In genomic region chr4:121145430-121145829, GRCh38 we compare ENCODE assay signal across 26 cellular contexts. TPM values are rescaled to one million over a fixed set of nuclear protein-coding genes. Genes with fewer than 3 reads are reported as not detected.
"Had no signal": no experiment of that assay in that cellular context is flagged by ENCODE, and none has a peak within 500 bp of the region (broad histone marks: within the 10 kb centered on the region; RNA-seq: fewer than 3 reads in every experiment).

No MANE protein-coding gene starts in this region.

- H3K9me3 ChIP-seq: SJCRH30 had no signal

- DNase-seq: Kasumi-1; MV-4-11; NCI-H1048; NCI-H1105; NCI-H1417; NCI-H1436 treated with DMSO at 0.1 percent for 48 hours; NCI-H1694; NCI-H1930; NCI-H2081; NCI-H2107; NCI-H2227 treated with DMSO at 0.1 percent for 48 hours; NCI-H524; NCI-H526 treated with DMSO at 0.1 percent for 48 hours; NCI-H774; NK-92 treated with Interleukin-12 subunit alpha and Interleukin-12 subunit beta, amount 100 ng/mL, for 24 hours; PC-3; SHP77 treated with DMSO at 0.1 percent for 48 hours; SJCRH30 had no signal

- FAIRE-seq: HTR-8/SVneo, K562 had no signal

- H3K4me2 ChIP-seq: KMS-11 had no signal

- H3K4me1 Mint-ChIP-seq: IgD-negative memory B cell had no signal

- H3K9ac ChIP-seq: KMS-11 had no signal

- H3K27me3 Mint-ChIP-seq: IgD-negative memory B cell had no signal

- ATAC-seq: K562, Panc1, PC-3, Right ventricle myocardium inferior had no signal

- H3K4me3 Mint-ChIP-seq: IgD-negative memory B cell had no signal

- H3K36me3 Mint-ChIP-seq: IgD-negative memory B cell had no signal

- H3K4me1 ChIP-seq: SJCRH30 had no signal

- H3K27ac Mint-ChIP-seq: IgD-negative memory B cell had no signal

- H3K27ac ChIP-seq: HL-60, KMS-11, SJCRH30, SK-N-MC had no signal

- H3K9me3 Mint-ChIP-seq: IgD-negative memory B cell had no signal

- H3K27me3 ChIP-seq: SJCRH30 had no signal

- H3K4me3 ChIP-seq: K562, SJCRH30, SK-N-MC had no signal

- H3K36me3 ChIP-seq: SJCRH30 had no signal

RNA-seq across cellular contexts. Expression of gene TNIP3, which starts 18.7 kb away (rescaled TPM):
- total RNA-seq: PC-3, Right ventricle myocardium inferior had no signal
- polyA plus RNA-seq: IgD-negative memory B cell, K562 had no signal
